ENCODE assay signal across 12 cellular contexts in the genomic region with DNA sequence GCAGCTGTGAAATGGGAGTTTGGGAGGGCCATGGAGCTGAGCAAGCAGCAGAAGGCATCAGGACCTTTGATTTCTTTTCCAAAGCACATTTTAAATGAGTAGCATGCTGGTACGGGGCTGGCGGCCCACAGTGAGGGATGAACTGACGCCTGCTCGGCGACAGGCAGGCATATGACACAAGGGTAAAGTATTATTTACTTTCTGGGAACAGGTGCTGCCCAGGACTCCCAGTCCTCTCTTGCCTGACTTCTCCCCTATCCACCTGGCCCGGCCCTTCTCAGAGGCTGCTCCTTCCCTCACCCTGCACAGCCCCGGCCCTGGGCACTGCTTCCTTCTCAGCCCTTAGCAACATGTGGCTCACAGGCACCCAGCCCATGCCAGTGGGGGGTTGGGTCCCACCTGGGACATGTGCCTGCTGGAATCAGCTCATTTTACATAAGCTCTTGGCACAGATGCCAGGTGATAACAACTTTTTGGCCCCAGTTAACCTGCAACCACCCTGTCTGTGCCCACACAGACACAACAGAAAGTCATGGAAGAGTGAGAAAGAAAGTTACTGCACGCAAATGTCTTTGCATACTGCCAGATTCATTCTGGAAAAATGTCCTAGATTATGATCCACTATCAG.
DNase-seq lines count a peak whose midpoint lies in the region; ATAC-seq, FAIRE-seq and TF ChIP-seq lines count a peak whose summit lies in the region.
"Had no signal": no experiment of that assay in that cellular context is flagged by ENCODE, and none has a peak within 500 bp of the region (broad histone marks: within the 10 kb centered on the region; RNA-seq: fewer than 3 reads in every experiment).

No MANE protein-coding gene starts in this region.

- no peak for TF ChIP-seq RAD21 in HepG2 (CRISPR knock-in tag; IDR thresholded peaks at IDR 0.05)

- H3K27me3 ChIP-seq in HepG2 (ENCODE audit: control insufficient read depth in 1 of 2, insufficient read depth in 2 of 2, low read length in 2 of 2), result no peaks in the 10 kb centered on the region; a peak in 2 of 5 replicates

- POLR2A ChIA-PET in HepG2 (lab: Yijun Ruan, JAX) (interaction anchor here (5.3 kb wide), 1 partner anchor 112 kb away, joined by 30 read pairs; the partner anchor contains the start of gene GADD45A), GM10248 (lab: Yijun Ruan, JAX) (no interaction called here)

- intact Hi-C loops in HepG2 (cut with micrococcal nuclease; ENCODE audit: unreplicated experiment), result no loop called here

- WGBS in HepG2 (ENCODE audit: low lambda C conversion rate), result 22% methylated on average over 3 of the region's 8 CpGs
- WGBS in urinary bladder, result 67% methylated on average over 8 of the region's 8 CpGs

- no peaks in the 10 kb centered on the region for H4K20me1 ChIP-seq in HepG2 (ENCODE audit: insufficient read depth, low read length)

- H3K79me2 ChIP-seq in HepG2 (ENCODE audit: insufficient read depth, low read length), result no peaks in the 10 kb centered on the region

- H3K4me3 ChIP-seq in HepG2 (replicated peaks in 1 of 3; ENCODE audit: insufficient read depth in 1 of 3, low read depth in 2 of 3, low read length in 3 of 3) (peak overlapping the region in 1 of 3 experiments; percentile 52; a peak in 2 of 6 replicates), urinary bladder (ENCODE audit: low read depth, low read length) (no peak overlapping the region)

- BruUV-seq in HepG2 (replicated peaks; lab: Mats Ljungman, UMichigan), result no TSS peak

- H3K9ac ChIP-seq in HepG2 (ENCODE audit: insufficient read depth, low read depth, low read length), result no peak overlapping the region
- H3K9ac ChIP-seq: SK-N-SH had no signal

- H3K9me3 ChIP-seq in HepG2 (ENCODE audit: low read length), result no peaks in the 10 kb centered on the region
- H3K9me3 ChIP-seq: SK-N-SH had no signal

- in situ Hi-C loops in HepG2 (cut with HindIII; ENCODE audit: extremely low pct_ligation_motif_present, low pct_unique_long_range_greater_than_20kb), result no loop called here

- CTCF ChIA-PET in HepG2 (lab: Yijun Ruan, JAX; ENCODE audit: low intra/inter-chr PET ratio, low total read pairs), result no interaction called here
- CTCF ChIA-PET in GM10248 (lab: Yijun Ruan, JAX), result interaction anchor here (0.7 to 6.5 kb wide), 8 partner anchors 9 to 188 kb away, joined by 3 to 63 read pairs (median 3); no protein-coding TSS in a partner anchor

- FAIRE-seq in HepG2 (lab: Jason Lieb, UNC) (no peak), H54 (lab: Jason Lieb, UNC) (no peak)

- TF ChIP-seq EP300 in HepG2 (IDR thresholded peaks at IDR 0.05; ENCODE audit: low read depth in 2 of 2, low read length in 2 of 2) (no peak), HepG2 (CRISPR knock-in tag; IDR thresholded peaks at IDR 0.05; ENCODE audit: borderline replicate concordance) (no peak)

- no peaks in the 10 kb centered on the region for H3K36me3 ChIP-seq in HepG2 (replicated peaks in 1 of 2; ENCODE audit: control insufficient read depth in 1 of 2, insufficient read depth in 2 of 2, low read length in 2 of 2)
- H3K36me3 ChIP-seq in urinary bladder (ENCODE audit: insufficient read depth), result no peaks in the 10 kb centered on the region

- peak overlapping the region; percentile 64 for H3K4me2 ChIP-seq in HepG2 (ENCODE audit: low read depth, low read length)
- H3K4me2 ChIP-seq: SK-N-SH had no signal

- H3K4me1 ChIP-seq in HepG2 (ENCODE audit: insufficient read depth, low read length), result peaks cover 70% of the 10 kb centered on the region
- H3K4me1 ChIP-seq in urinary bladder (ENCODE audit: insufficient read depth), result peaks cover 1% of the 10 kb centered on the region

- TF ChIP-seq CTCF in VCaP (conservative IDR thresholded peaks at IDR 0.05), result no peak
- no peak for TF ChIP-seq CTCF in HepG2 (CRISPR knock-in tag; IDR thresholded peaks at IDR 0.05)
- TF ChIP-seq CTCF in GM10248 (IDR thresholded peaks at IDR 0.05; ENCODE audit: control extremely low read depth, extremely low read depth, low read depth, missing control alignments), result no peak

- H3K27ac ChIP-seq in VCaP (peak overlapping the region; percentile 85), HepG2 (ENCODE audit: extremely low read length, insufficient read depth, low read length) (no peak overlapping the region), urinary bladder (ENCODE audit: low read depth) (peak overlapping the region; percentile 42)

- TF ChIP-seq POLR2A in HepG2 (IDR thresholded peaks at IDR 0.05; ENCODE audit: insufficient read depth in 1 of 2, low read depth in 2 of 2, low read length in 2 of 2), result no peak
- no peak for TF ChIP-seq POLR2A in H54 (IDR thresholded peaks at IDR 0.05; ENCODE audit: low read depth, low read length)

- peak; percentile 19 for DNase-seq in NCI-H748 (lab: John Stamatoyannopoulos, UW; ENCODE audit: unreplicated experiment)
- no peak for DNase-seq in NCI-H748 treated with DMSO at 0.1 percent for 48 hours (lab: John Stamatoyannopoulos, UW)
- no peak for DNase-seq in HepG2 (ENCODE audit: low spot score)
- DNase-seq in H54 (ENCODE audit: insufficient read length, low spot score), result no peak
- no peak for DNase-seq in GM10248 (ENCODE audit: extremely low spot score)
- no peak for DNase-seq in D341Med (ENCODE audit: low spot score)
- DNase-seq: activated naive CD8-positive, alpha-beta T cell treated with anti-CD3 and anti-CD28 coated beads, Interleukin-2, amount 10 ng/mL, durations not matched to agents 7 days and 5 days; kidney glomerular epithelial cell; NCI-H1092; SK-N-SH had no signal

- no peak overlapping the region for H2AFZ ChIP-seq in HepG2 (ENCODE audit: low read length)

- peak; percentile 85 for ATAC-seq in HepG2

TF ChIP-seq in HepG2, 621 proteins besides CTCF, POLR2A, EP300 and RAD21 (continues in another document):
- TF ChIP-seq TBP (CRISPR knock-in tag; IDR thresholded peaks at IDR 0.05) (no peak), ZNF766 (CRISPR knock-in tag; IDR thresholded peaks at IDR 0.05; ENCODE audit: borderline replicate concordance) (no peak), FOXJ3 (CRISPR knock-in tag; IDR thresholded peaks at IDR 0.05; ENCODE audit: borderline replicate concordance) (no peak), HNF4A (CRISPR knock-in tag; IDR thresholded peaks at IDR 0.05) (peak; percentile 53), SOX6 (IDR thresholded peaks at IDR 0.05) (no peak), SOX6 (CRISPR knock-in tag; IDR thresholded peaks at IDR 0.05) (0 out of 2 replicates have a peak, but pooled peaks have one; percentile 36), ARID5B (CRISPR knock-in tag; IDR thresholded peaks at IDR 0.05) (0 out of 2 replicates have a peak, but pooled peaks have one; percentile 31), TEF (CRISPR knock-in tag; IDR thresholded peaks at IDR 0.05) (no peak)
- TF ChIP-seq, protein P1, sequence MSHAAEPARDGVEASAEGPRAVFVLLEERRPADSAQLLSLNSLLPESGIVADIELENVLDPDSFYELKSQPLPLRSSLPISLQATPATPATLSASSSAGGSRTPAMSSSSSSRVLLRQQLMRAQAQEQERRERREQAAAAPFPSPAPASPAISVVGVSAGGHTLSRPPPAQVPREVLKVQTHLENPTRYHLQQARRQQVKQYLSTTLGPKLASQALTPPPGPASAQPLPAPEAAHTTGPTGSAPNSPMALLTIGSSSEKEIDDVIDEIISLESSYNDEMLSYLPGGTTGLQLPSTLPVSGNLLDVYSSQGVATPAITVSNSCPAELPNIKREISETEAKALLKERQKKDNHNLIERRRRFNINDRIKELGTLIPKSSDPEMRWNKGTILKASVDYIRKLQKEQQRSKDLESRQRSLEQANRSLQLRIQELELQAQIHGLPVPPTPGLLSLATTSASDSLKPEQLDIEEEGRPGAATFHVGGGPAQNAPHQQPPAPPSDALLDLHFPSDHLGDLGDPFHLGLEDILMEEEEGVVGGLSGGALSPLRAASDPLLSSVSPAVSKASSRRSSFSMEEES (CRISPR knock-in tag; IDR thresholded peaks at IDR 0.05), result peak; percentile 37; the same call in 1 of the 2 replicates
- TF ChIP-seq, protein P2, sequence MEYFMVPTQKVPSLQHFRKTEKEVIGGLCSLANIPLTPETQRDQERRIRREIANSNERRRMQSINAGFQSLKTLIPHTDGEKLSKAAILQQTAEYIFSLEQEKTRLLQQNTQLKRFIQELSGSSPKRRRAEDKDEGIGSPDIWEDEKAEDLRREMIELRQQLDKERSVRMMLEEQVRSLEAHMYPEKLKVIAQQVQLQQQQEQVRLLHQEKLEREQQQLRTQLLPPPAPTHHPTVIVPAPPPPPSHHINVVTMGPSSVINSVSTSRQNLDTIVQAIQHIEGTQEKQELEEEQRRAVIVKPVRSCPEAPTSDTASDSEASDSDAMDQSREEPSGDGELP (IDR thresholded peaks at IDR 0.05; ENCODE audit: borderline replicate concordance, low read depth), result peak; percentile 45; the same call in 1 of the 2 replicates
